ENCODE assay signal across 1 cellular context in the genomic region with DNA sequence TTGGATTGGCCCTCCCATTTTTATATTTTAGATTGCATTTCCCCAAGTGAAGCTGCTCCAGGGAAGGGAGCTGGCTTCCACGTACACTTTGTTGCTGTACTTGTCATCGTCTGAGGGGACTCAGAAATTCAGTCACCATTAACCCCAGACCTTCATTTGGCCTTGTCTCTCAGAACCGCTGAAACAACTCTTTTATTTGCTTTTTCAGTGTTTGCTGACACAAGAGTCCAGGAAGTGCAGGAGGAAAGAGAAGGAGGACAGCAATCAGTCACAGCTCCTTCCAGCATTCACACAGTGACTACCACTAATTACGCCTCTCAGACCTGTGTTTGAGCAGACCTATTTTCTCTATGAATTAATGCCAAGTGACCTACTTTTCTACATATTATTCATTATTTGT.
TF ChIP-seq lines count a peak whose summit lies in the region.

No MANE protein-coding gene starts in this region.

TF ChIP-seq in K562, 482 proteins besides CTCF, POLR2A, EP300 and RAD21 (continued from another document):
- TF ChIP-seq, protein P1, sequence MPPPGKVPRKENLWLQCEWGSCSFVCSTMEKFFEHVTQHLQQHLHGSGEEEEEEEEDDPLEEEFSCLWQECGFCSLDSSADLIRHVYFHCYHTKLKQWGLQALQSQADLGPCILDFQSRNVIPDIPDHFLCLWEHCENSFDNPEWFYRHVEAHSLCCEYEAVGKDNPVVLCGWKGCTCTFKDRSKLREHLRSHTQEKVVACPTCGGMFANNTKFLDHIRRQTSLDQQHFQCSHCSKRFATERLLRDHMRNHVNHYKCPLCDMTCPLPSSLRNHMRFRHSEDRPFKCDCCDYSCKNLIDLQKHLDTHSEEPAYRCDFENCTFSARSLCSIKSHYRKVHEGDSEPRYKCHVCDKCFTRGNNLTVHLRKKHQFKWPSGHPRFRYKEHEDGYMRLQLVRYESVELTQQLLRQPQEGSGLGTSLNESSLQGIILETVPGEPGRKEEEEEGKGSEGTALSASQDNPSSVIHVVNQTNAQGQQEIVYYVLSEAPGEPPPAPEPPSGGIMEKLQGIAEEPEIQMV (tag; conservative IDR thresholded peaks at IDR 0.05; ENCODE audit: low read depth) = no peak
- TF ChIP-seq, protein P2, sequence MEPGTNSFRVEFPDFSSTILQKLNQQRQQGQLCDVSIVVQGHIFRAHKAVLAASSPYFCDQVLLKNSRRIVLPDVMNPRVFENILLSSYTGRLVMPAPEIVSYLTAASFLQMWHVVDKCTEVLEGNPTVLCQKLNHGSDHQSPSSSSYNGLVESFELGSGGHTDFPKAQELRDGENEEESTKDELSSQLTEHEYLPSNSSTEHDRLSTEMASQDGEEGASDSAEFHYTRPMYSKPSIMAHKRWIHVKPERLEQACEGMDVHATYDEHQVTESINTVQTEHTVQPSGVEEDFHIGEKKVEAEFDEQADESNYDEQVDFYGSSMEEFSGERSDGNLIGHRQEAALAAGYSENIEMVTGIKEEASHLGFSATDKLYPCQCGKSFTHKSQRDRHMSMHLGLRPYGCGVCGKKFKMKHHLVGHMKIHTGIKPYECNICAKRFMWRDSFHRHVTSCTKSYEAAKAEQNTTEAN (CRISPR knock-in tag; IDR thresholded peaks at IDR 0.05) = no peak
TF ChIP-seq in K562: peak in this region for 0.
